ENCODE assay signal across 1 cellular context in genomic region chr9:109320734-109321448, GRCh38.
A peak's percentile ranks its signal among the peaks of the same experiment; 100 is the strongest.
TF ChIP-seq lines count a peak whose summit lies in the region.

EPB41L4B (minus strand) TSS chr9:109321059; CDS start chr9:109320446, 613 bp downstream.

TF ChIP-seq in HEK293, 187 proteins besides CTCF, POLR2A, EP300 and RAD21 (continued from another document):
- TF ChIP-seq HIC1 (tag by site-specific recombination; IDR thresholded peaks at IDR 0.05) (peak; percentile 69), GLIS2 (tag by site-specific recombination; IDR thresholded peaks at IDR 0.05) (no peak; the same call in 1 of the 2 replicates), ZNF600 (tag by site-specific recombination; IDR thresholded peaks at IDR 0.05) (0 out of 2 replicates have a peak, but pooled peaks have one; percentile 22), ZNF843 (tag by site-specific recombination; IDR thresholded peaks at IDR 0.05) (no peak), ZNF610 (tag by site-specific recombination; IDR thresholded peaks at IDR 0.05; ENCODE audit: borderline replicate concordance) (no peak), ZNF169 (tag by site-specific recombination; IDR thresholded peaks at IDR 0.05) (no peak), ZNF561 (tag by site-specific recombination; IDR thresholded peaks at IDR 0.05; ENCODE audit: borderline replicate concordance) (peak; percentile 78; the same call in 1 of the 2 replicates), ZNF16 (tag by site-specific recombination; IDR thresholded peaks at IDR 0.05; ENCODE audit: low read depth) (no peak), ZNF830 (tag by site-specific recombination; IDR thresholded peaks at IDR 0.05; ENCODE audit: low read depth) (no peak), ZNF2 (tag by site-specific recombination; IDR thresholded peaks at IDR 0.05) (peak; percentile 39; the same call in 1 of the 2 replicates), ZNF660 (tag by site-specific recombination; IDR thresholded peaks at IDR 0.05) (0 out of 2 replicates have a peak, but pooled peaks have one; percentile 65), ZEB2 (tag by site-specific recombination; IDR thresholded peaks at IDR 0.05) (peak; percentile 96)
- TF ChIP-seq, protein P1, sequence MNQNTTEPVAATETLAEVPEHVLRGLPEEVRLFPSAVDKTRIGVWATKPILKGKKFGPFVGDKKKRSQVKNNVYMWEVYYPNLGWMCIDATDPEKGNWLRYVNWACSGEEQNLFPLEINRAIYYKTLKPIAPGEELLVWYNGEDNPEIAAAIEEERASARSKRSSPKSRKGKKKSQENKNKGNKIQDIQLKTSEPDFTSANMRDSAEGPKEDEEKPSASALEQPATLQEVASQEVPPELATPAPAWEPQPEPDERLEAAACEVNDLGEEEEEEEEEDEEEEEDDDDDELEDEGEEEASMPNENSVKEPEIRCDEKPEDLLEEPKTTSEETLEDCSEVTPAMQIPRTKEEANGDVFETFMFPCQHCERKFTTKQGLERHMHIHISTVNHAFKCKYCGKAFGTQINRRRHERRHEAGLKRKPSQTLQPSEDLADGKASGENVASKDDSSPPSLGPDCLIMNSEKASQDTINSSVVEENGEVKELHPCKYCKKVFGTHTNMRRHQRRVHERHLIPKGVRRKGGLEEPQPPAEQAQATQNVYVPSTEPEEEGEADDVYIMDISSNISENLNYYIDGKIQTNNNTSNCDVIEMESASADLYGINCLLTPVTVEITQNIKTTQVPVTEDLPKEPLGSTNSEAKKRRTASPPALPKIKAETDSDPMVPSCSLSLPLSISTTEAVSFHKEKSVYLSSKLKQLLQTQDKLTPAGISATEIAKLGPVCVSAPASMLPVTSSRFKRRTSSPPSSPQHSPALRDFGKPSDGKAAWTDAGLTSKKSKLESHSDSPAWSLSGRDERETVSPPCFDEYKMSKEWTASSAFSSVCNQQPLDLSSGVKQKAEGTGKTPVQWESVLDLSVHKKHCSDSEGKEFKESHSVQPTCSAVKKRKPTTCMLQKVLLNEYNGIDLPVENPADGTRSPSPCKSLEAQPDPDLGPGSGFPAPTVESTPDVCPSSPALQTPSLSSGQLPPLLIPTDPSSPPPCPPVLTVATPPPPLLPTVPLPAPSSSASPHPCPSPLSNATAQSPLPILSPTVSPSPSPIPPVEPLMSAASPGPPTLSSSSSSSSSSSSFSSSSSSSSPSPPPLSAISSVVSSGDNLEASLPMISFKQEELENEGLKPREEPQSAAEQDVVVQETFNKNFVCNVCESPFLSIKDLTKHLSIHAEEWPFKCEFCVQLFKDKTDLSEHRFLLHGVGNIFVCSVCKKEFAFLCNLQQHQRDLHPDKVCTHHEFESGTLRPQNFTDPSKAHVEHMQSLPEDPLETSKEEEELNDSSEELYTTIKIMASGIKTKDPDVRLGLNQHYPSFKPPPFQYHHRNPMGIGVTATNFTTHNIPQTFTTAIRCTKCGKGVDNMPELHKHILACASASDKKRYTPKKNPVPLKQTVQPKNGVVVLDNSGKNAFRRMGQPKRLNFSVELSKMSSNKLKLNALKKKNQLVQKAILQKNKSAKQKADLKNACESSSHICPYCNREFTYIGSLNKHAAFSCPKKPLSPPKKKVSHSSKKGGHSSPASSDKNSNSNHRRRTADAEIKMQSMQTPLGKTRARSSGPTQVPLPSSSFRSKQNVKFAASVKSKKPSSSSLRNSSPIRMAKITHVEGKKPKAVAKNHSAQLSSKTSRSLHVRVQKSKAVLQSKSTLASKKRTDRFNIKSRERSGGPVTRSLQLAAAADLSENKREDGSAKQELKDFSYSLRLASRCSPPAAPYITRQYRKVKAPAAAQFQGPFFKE (tag by site-specific recombination; IDR thresholded peaks at IDR 0.05; ENCODE audit: borderline replicate concordance), result no peak
